Comparison of ENCODE assay signal across 15 cellular contexts in genomic region chr13:95955255-95955654, GRCh38.
DNase-seq lines count a peak whose midpoint lies in the region; ATAC-seq lines count a peak whose summit lies in the region.
"Had no signal": no experiment of that assay in that cellular context is flagged by ENCODE, and none has a peak within 500 bp of the region (broad histone marks: within the 10 kb centered on the region; RNA-seq: fewer than 3 reads in every experiment).

No MANE protein-coding gene starts in this region.

- H3K27ac Mint-ChIP-seq in natural killer cell treated with Interleukin-12 subunit alpha and Interleukin-12 subunit beta and Interleukin-15 and Interleukin-18, amount 100 ng/mL, for 72 hours: no peak overlapping the region
- H3K27ac Mint-ChIP-seq: activated T-helper 17 cell treated with anti-CD3 and anti-CD28 coated beads, Interleukin-2, amount 50 U/mL, for 72 hours had no signal

- H3K4me1 Mint-ChIP-seq in natural killer cell treated with Interleukin-12 subunit alpha and Interleukin-12 subunit beta and Interleukin-15 and Interleukin-18, amount 100 ng/mL, for 72 hours (ENCODE audit: low read depth in 2 of 2): no peaks in the 10 kb centered on the region
- H3K4me1 Mint-ChIP-seq: activated T-helper 17 cell treated with anti-CD3 and anti-CD28 coated beads, Interleukin-2, amount 50 U/mL, for 72 hours had no signal

- peaks cover 10% of the 10 kb centered on the region for H3K36me3 Mint-ChIP-seq in natural killer cell treated with Interleukin-12 subunit alpha and Interleukin-12 subunit beta and Interleukin-15 and Interleukin-18, amount 100 ng/mL, for 72 hours

- no peaks in the 10 kb centered on the region for H3K27me3 Mint-ChIP-seq in natural killer cell treated with Interleukin-12 subunit alpha and Interleukin-12 subunit beta and Interleukin-15 and Interleukin-18, amount 100 ng/mL, for 72 hours
- H3K27me3 Mint-ChIP-seq: activated T-helper 17 cell treated with anti-CD3 and anti-CD28 coated beads, Interleukin-2, amount 50 U/mL, for 72 hours had no signal

- ATAC-seq in GM18499 (IDR thresholded peaks at IDR 0.05; ENCODE audit: insufficient read depth, unreplicated experiment) (peak; percentile 91), GM19438 (IDR thresholded peaks at IDR 0.05; ENCODE audit: low read depth, unreplicated experiment) (peak; percentile 88), HG02759 (IDR thresholded peaks at IDR 0.05; ENCODE audit: unreplicated experiment) (peak; percentile 73), HG03442 (IDR thresholded peaks at IDR 0.05; ENCODE audit: unreplicated experiment) (peak; percentile 85), HG03097 (IDR thresholded peaks at IDR 0.05; ENCODE audit: low FRiP score, unreplicated experiment) (no peak), esophagus mucosa (no peak)
- ATAC-seq in natural killer cell treated with Interleukin-12 subunit alpha and Interleukin-12 subunit beta and Interleukin-15 and Interleukin-18, amount 100 ng/mL, for 72 hours: no peak
- ATAC-seq: activated T-helper 17 cell treated with anti-CD3 and anti-CD28 coated beads, Interleukin-2, amount 50 U/mL, for 72 hours; gastroesophageal sphincter; psoas muscle had no signal

- H3K9me3 Mint-ChIP-seq in natural killer cell treated with Interleukin-12 subunit alpha and Interleukin-12 subunit beta and Interleukin-15 and Interleukin-18, amount 100 ng/mL, for 72 hours: peaks cover 12% of the 10 kb centered on the region

- no peak for DNase-seq in SIG-M5 treated with dmso at 0.1 percent for 504 hours (lab: John Stamatoyannopoulos, UW; ENCODE audit: unreplicated experiment)
- DNase-seq in natural killer cell treated with Interleukin-12 subunit alpha and Interleukin-12 subunit beta and Interleukin-15 and Interleukin-18, amount 100 ng/mL, for 72 hours (ENCODE audit: low spot score): no peak
- DNase-seq: activated CD4-positive, alpha-beta T cell treated with anti-CD3 and anti-CD28 coated beads for 48 hours; effector CD4-positive, alpha-beta T cell; NCI-H1092; NCI-H446 treated with DMSO at 0.1 percent for 48 hours; psoas muscle had no signal

- no peak overlapping the region for H3K4me3 Mint-ChIP-seq in natural killer cell treated with Interleukin-12 subunit alpha and Interleukin-12 subunit beta and Interleukin-15 and Interleukin-18, amount 100 ng/mL, for 72 hours
- H3K4me3 Mint-ChIP-seq: activated T-helper 17 cell treated with anti-CD3 and anti-CD28 coated beads, Interleukin-2, amount 50 U/mL, for 72 hours had no signal

Comparison
In these comparisons a context has a peak if more than half of its experiments do, and no peak if none do; other contexts are left out.
1. ATAC-seq: peak in GM18499 (single experiment), GM19438 (single experiment), HG02759 (single experiment) and HG03442 (single experiment); none in HG03097 (single experiment), natural killer cell treated with Interleukin-12 subunit alpha and Interleukin-12 subunit beta and Interleukin-15 and Interleukin-18, amount 100 ng/mL, for 72 hours (0 of 2) and esophagus mucosa (single experiment).